In genomic region chr7:108016841-108017775, GRCh38 we compare ENCODE assay signal across 1 cellular context.
A peak's percentile ranks its signal among the peaks of the same experiment; 100 is the strongest.
TF ChIP-seq lines count a peak whose summit lies in the region.

No MANE protein-coding gene starts in this region.

TF ChIP-seq in HEK293, 187 proteins besides CTCF, POLR2A, EP300 and RAD21 (continued from another document):
- TF ChIP-seq, protein P1, sequence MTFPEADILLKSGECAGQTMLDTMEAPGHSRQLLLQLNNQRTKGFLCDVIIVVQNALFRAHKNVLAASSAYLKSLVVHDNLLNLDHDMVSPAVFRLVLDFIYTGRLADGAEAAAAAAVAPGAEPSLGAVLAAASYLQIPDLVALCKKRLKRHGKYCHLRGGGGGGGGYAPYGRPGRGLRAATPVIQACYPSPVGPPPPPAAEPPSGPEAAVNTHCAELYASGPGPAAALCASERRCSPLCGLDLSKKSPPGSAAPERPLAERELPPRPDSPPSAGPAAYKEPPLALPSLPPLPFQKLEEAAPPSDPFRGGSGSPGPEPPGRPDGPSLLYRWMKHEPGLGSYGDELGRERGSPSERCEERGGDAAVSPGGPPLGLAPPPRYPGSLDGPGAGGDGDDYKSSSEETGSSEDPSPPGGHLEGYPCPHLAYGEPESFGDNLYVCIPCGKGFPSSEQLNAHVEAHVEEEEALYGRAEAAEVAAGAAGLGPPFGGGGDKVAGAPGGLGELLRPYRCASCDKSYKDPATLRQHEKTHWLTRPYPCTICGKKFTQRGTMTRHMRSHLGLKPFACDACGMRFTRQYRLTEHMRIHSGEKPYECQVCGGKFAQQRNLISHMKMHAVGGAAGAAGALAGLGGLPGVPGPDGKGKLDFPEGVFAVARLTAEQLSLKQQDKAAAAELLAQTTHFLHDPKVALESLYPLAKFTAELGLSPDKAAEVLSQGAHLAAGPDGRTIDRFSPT (tag by site-specific recombination; IDR thresholded peaks at IDR 0.05): 0 out of 2 replicates have a peak, but pooled peaks have one; percentile 8
- TF ChIP-seq KLF9 (tag by site-specific recombination; IDR thresholded peaks at IDR 0.05; ENCODE audit: low read depth): no peak
- TF ChIP-seq MEIS1 (CRISPR knock-in tag; IDR thresholded peaks at IDR 0.05; ENCODE audit: borderline replicate concordance): no peak
- TF ChIP-seq ZNF664 (tag by site-specific recombination; IDR thresholded peaks at IDR 0.05): 0 out of 2 replicates have a peak, but pooled peaks have one; percentile 15
- peak; percentile 77 for TF ChIP-seq ZIC2 (tag by site-specific recombination; IDR thresholded peaks at IDR 0.05)
- TF ChIP-seq WT1 (tag by site-specific recombination; IDR thresholded peaks at IDR 0.05): no peak
- no peak for TF ChIP-seq ZNF114 (tag by site-specific recombination; IDR thresholded peaks at IDR 0.05)
- no peak for TF ChIP-seq ZNF518A (tag by site-specific recombination; conservative IDR thresholded peaks at IDR 0.05; ENCODE audit: low read depth)
- TF ChIP-seq ZNF580 (tag by site-specific recombination; IDR thresholded peaks at IDR 0.05): no peak
- no peak for TF ChIP-seq KLF1 (tag by site-specific recombination; IDR thresholded peaks at IDR 0.05)
- TF ChIP-seq YY2 (tag by site-specific recombination; IDR thresholded peaks at IDR 0.05): no peak
- no peak for TF ChIP-seq ZFP3 (tag by site-specific recombination; IDR thresholded peaks at IDR 0.05; ENCODE audit: low read depth)
- no peak for TF ChIP-seq MYNN (tag by site-specific recombination; IDR thresholded peaks at IDR 0.05; ENCODE audit: borderline replicate concordance)
- TF ChIP-seq ZNF488 (tag by site-specific recombination; IDR thresholded peaks at IDR 0.05): no peak
- TF ChIP-seq, protein P2, sequence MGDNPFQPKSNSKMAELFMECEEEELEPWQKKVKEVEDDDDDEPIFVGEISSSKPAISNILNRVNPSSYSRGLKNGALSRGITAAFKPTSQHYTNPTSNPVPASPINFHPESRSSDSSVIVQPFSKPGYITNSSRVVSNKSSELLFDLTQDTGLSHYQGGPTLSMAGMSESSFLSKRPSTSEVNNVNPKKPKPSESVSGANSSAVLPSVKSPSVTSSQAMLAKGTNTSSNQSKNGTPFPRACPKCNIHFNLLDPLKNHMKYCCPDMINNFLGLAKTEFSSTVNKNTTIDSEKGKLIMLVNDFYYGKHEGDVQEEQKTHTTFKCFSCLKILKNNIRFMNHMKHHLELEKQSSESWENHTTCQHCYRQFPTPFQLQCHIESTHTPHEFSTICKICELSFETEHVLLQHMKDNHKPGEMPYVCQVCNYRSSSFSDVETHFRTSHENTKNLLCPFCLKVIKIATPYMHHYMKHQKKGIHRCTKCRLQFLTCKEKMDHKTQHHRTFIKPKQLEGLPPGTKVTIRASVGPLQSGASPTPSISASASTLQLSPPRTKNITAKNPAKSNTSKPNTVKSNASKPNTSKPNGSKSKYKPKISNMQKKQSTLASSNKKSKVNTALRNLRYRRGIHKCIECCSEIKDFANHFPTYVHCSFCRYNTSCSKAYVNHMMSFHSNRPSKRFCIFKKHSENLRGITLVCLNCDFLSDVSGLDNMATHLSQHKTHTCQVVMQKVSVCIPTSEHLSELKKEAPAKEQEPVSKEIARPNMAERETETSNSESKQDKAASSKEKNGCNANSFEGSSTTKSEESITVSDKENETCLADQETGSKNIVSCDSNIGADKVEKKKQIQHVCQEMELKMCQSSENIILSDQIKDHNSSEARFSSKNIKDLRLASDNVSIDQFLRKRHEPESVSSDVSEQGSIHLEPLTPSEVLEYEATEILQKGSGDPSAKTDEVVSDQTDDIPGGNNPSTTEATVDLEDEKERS (tag by site-specific recombination; IDR thresholded peaks at IDR 0.05): no peak
- TF ChIP-seq ZNF433 (tag by site-specific recombination; IDR thresholded peaks at IDR 0.05; ENCODE audit: low read depth): no peak
- TF ChIP-seq ZNF211 (tag by site-specific recombination; IDR thresholded peaks at IDR 0.05; ENCODE audit: low read depth): no peak
- TF ChIP-seq PRDM1 (tag by site-specific recombination; IDR thresholded peaks at IDR 0.05): no peak
- TF ChIP-seq, protein P3, sequence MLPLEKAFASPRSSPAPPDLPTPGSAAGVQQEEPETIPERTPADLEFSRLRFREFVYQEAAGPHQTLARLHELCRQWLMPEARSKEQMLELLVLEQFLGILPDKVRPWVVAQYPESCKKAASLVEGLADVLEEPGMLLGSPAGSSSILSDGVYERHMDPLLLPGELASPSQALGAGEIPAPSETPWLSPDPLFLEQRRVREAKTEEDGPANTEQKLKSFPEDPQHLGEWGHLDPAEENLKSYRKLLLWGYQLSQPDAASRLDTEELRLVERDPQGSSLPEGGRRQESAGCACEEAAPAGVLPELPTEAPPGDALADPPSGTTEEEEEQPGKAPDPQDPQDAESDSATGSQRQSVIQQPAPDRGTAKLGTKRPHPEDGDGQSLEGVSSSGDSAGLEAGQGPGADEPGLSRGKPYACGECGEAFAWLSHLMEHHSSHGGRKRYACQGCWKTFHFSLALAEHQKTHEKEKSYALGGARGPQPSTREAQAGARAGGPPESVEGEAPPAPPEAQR (tag by site-specific recombination; IDR thresholded peaks at IDR 0.05): no peak
- TF ChIP-seq, protein P4, sequence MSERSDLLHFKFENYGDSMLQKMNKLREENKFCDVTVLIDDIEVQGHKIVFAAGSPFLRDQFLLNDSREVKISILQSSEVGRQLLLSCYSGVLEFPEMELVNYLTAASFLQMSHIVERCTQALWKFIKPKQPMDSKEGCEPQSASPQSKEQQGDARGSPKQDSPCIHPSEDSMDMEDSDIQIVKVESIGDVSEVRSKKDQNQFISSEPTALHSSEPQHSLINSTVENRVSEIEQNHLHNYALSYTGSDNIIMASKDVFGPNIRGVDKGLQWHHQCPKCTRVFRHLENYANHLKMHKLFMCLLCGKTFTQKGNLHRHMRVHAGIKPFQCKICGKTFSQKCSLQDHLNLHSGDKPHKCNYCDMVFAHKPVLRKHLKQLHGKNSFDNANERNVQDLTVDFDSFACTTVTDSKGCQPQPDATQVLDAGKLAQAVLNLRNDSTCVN (tag by site-specific recombination; optimal IDR thresholded peaks at IDR 0.05): no peak
- no peak for TF ChIP-seq ZNF24 (tag by site-specific recombination; IDR thresholded peaks at IDR 0.05)
- TF ChIP-seq PBX3 (CRISPR knock-in tag; IDR thresholded peaks at IDR 0.05): no peak
- no peak for TF ChIP-seq ZEB2 (tag by site-specific recombination; IDR thresholded peaks at IDR 0.05)
- no peak for TF ChIP-seq SALL2 (tag by site-specific recombination; IDR thresholded peaks at IDR 0.05; ENCODE audit: borderline replicate concordance)
- no peak; the same call in 1 of the 2 replicates for TF ChIP-seq ZNF600 (tag by site-specific recombination; IDR thresholded peaks at IDR 0.05)
- TF ChIP-seq ZNF266 (tag by site-specific recombination; IDR thresholded peaks at IDR 0.05; ENCODE audit: low read depth): no peak
- TF ChIP-seq ZNF549 (tag by site-specific recombination; IDR thresholded peaks at IDR 0.05): no peak
